Comparison of ENCODE assay signal across 12 cellular contexts in the genomic region with DNA sequence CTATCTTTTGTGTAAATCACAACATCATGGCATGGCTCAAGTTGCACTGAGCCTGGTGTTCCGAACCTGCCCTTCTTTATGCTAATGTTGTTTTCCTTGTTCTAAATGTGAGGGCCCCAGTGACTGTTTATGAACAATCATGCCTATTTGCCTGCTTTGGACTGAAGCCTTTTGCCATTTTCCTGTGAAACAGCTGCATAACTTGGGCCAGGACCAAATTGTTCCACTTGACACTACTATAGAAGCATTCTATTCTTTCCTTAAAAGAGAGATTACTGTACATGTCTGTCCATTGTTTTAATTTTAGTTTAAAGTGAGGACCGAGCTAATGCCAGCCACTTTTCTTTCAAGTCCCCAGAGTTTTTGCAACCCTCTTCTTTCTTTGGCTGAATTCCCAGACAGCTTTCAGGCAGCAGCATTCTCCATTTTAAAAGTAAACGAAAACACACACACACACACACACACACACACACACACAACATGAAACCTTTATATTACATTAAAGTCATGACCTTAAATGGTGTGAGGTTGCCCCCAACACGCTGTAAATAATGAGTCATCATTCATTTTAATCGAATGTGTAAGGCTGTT.
DNase-seq lines count a peak whose midpoint lies in the region; ATAC-seq lines count a peak whose summit lies in the region.
"Had no signal": no experiment of that assay in that cellular context is flagged by ENCODE, and none has a peak within 500 bp of the region (broad histone marks: within the 10 kb centered on the region; RNA-seq: fewer than 3 reads in every experiment).

No MANE protein-coding gene starts in this region.

- intact Hi-C loops in head of caudate nucleus (cut with DNase I), result no loop called here

- H3K4me1 Mint-ChIP-seq in stimulated activated naive B cell treated with anti-CD40 and anti-IgM and Interleukin-4, amounts not matched to agents 10 μg/mL and 1 μg/mL and 100 μg/mL, for 72 hours, result no peaks in the 10 kb centered on the region

- H3K36me3 Mint-ChIP-seq in stimulated activated naive B cell treated with anti-CD40 and anti-IgM and Interleukin-4, amounts not matched to agents 10 μg/mL and 1 μg/mL and 100 μg/mL, for 72 hours, result no peaks in the 10 kb centered on the region

- no peak overlapping the region for H3K27ac Mint-ChIP-seq in stimulated activated naive B cell treated with anti-CD40 and anti-IgM and Interleukin-4, amounts not matched to agents 10 μg/mL and 1 μg/mL and 100 μg/mL, for 72 hours

- H3K4me3 Mint-ChIP-seq in stimulated activated naive B cell treated with anti-CD40 and anti-IgM and Interleukin-4, amounts not matched to agents 10 μg/mL and 1 μg/mL and 100 μg/mL, for 72 hours, result no peak overlapping the region
- H3K4me3 Mint-ChIP-seq: activated T-cell treated with anti-CD3 and anti-CD28 coated beads, Interleukin-2, amount 50 U/mL, for 4 hours had no signal

- H3K9me3 Mint-ChIP-seq in stimulated activated naive B cell treated with anti-CD40 and anti-IgM and Interleukin-4, amounts not matched to agents 10 μg/mL and 1 μg/mL and 100 μg/mL, for 72 hours, result peaks cover 0 to 2% of the 10 kb centered on the region in 2 donors

- H3K27me3 Mint-ChIP-seq in stimulated activated naive B cell treated with anti-CD40 and anti-IgM and Interleukin-4, amounts not matched to agents 10 μg/mL and 1 μg/mL and 100 μg/mL, for 72 hours, result no peaks in the 10 kb centered on the region

- ATAC-seq in stimulated activated naive B cell treated with anti-CD40 and anti-IgM and Interleukin-4, amounts not matched to agents 10 μg/mL and 1 μg/mL and 100 μg/mL, for 72 hours (replicated peaks), result no peak
- ATAC-seq: activated T-cell treated with anti-CD3 and anti-CD28 coated beads, Interleukin-2, amount 50 U/mL, for 4 hours had no signal

- DNase-seq in NCI-H1694 treated with DMSO at 0.1 percent for 48 hours (lab: John Stamatoyannopoulos, UW) (peak; percentile 2), NCI-H1694 (lab: John Stamatoyannopoulos, UW) (no peak), OCI-M1 (lab: John Stamatoyannopoulos, UW) (peak; percentile 24), head of caudate nucleus (peak in 34 of 42 donors; percentile 2 to 82 (median 46)), superior temporal gyrus (ENCODE audit: extremely low spot score) (peak; percentile 88), activated T-cell treated with anti-CD3 and anti-CD28 coated beads for 4 hours (no peak), mesenteric fat pad (ENCODE audit: low spot score) (no peak)
- DNase-seq in stimulated activated naive B cell treated with anti-CD40 and anti-IgM and Interleukin-4, amounts not matched to agents 10 μg/mL and 1 μg/mL and 100 μg/mL, for 72 hours, result no peak
- DNase-seq: activated T-cell treated with anti-CD3 and anti-CD28 coated beads, Interleukin-2, amount 50 U/mL, for 4 hours; MG63; stimulated activated CD4-positive, alpha-beta T cell treated with anti-CD3 and anti-CD28 coated beads, Interleukin-4, amount 100 ng/mL, for 24 hours; stomach had no signal

Comparison
In these comparisons a context has a peak if more than half of its experiments do, and no peak if none do; other contexts are left out.
1. DNase-seq: peak in NCI-H1694 treated with DMSO at 0.1 percent for 48 hours (single experiment), OCI-M1 (single experiment), head of caudate nucleus (34 of 42) and superior temporal gyrus (single experiment); none in NCI-H1694 (single experiment), activated T-cell treated with anti-CD3 and anti-CD28 coated beads for 4 hours (single experiment), stimulated activated naive B cell treated with anti-CD40 and anti-IgM and Interleukin-4, amounts not matched to agents 10 μg/mL and 1 μg/mL and 100 μg/mL, for 72 hours (single experiment) and mesenteric fat pad (single experiment).